7 cellular contexts compared by ENCODE assay signal in the genomic region with DNA sequence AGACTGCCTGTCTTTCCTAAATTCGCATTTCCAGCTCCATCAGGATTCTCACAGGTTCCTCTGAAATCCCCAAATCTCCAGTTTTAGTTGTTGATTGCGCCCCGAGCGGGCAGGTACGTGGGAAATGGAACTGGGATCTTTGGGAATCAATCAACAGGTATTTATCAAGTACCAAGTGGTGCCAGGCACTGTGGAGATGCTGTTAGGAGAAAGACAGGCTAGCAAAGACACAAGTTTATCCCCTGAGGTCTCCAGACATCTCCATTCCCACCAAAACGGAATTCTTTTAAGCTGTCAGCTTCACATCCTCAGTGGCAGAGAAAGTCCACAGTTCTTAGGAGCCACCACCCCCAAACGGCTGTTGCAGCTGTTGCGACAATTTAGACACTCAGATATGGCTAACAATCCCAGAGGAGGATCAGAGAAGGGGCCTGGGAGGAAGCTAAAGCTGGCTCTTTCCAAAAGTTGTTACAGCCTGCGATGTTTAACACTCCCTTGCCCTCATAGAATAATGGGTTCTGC. TPM values are rescaled to one million over a fixed set of nuclear protein-coding genes. Genes with fewer than 3 reads are reported as not detected.
A peak's percentile ranks its signal among the peaks of the same experiment; 100 is the strongest.
DNase-seq lines count a peak whose midpoint lies in the region; ATAC-seq and TF ChIP-seq lines count a peak whose summit lies in the region.

No MANE protein-coding gene starts in this region.

- peaks cover 26% of the 10 kb centered on the region for H3K36me3 ChIP-seq in MG63

- H4K8ac ChIP-seq in H9 (replicated peaks; ENCODE audit: insufficient read length, low read depth, low read length) = no peak overlapping the region

- H3K27ac ChIP-seq in H9 (ENCODE audit: insufficient read length, low read depth, low read length) = peak overlapping the region; percentile 12
- H3K27ac ChIP-seq in skin epidermis = peak overlapping the region in 19 of 21 experiments; percentile 73 to 95 (median 88)

- H3K36me3 Mint-ChIP-seq in H9 (ENCODE audit: insufficient read depth in 1 of 3, low read depth in 3 of 3) (peaks cover 15 to 23% (median 19%) of the 10 kb centered on the region in 3 experiments; a peak in 6 of 7 replicates), immature natural killer cell (peaks cover 0 to 6% (median 2%) of the 10 kb centered on the region in 3 donors)
- H3K36me3 Mint-ChIP-seq in activated T-helper 17 cell treated with anti-CD3 and anti-CD28 coated beads, Interleukin-2, amount 50 U/mL, for 72 hours (ENCODE audit: low read depth) = peaks cover 36% of the 10 kb centered on the region

- peak overlapping the region; percentile 68 for H3K9ac ChIP-seq in H9 (ENCODE audit: extremely low read depth, insufficient read length, low read length)

- DNase-seq in H9 (no peak), immature natural killer cell (no peak), MG63 (no peak), HCEC 1CT (no peak)

- H3K4me2 ChIP-seq in H9 (ENCODE audit: insufficient read depth, insufficient read length, low read length) = peak overlapping the region; percentile 87

- no peak overlapping the region for H3K23ac ChIP-seq in H9 (ENCODE audit: insufficient read length, low read depth, low read length)

- no peaks in the 10 kb centered on the region for H4K20me1 ChIP-seq in H9 (ENCODE audit: control insufficient read depth, insufficient read depth, insufficient read length)

- H4K5ac ChIP-seq in H9 (ENCODE audit: insufficient read length, low read depth, low read length) = no peak overlapping the region

- TF ChIP-seq CTCF in H9 (conservative IDR thresholded peaks at IDR 0.05) = no peak

- H3K14ac ChIP-seq in H9 (ENCODE audit: insufficient read depth, low read length) = peak overlapping the region; percentile 79; the same call in 1 of the 2 replicates

- H3K4me3 Mint-ChIP-seq in H9 (peak overlapping the region; percentile 90 to 98), immature natural killer cell (peak overlapping the region; percentile 51 to 96 (median 62))
- H3K4me3 Mint-ChIP-seq in activated T-helper 17 cell treated with anti-CD3 and anti-CD28 coated beads, Interleukin-2, amount 50 U/mL, for 72 hours = peak overlapping the region; percentile 94

- peaks cover 3% of the 10 kb centered on the region for H3K79me1 ChIP-seq in H9 (ENCODE audit: insufficient read depth, low read depth, low read length, poor library complexity, severe bottlenecking)

- H3K9me3 Mint-ChIP-seq in H9 (peaks cover 0 to 4% of the 10 kb centered on the region in 2 experiments; a peak in 1 of 5 replicates), immature natural killer cell (no peaks in the 10 kb centered on the region)
- no peaks in the 10 kb centered on the region for H3K9me3 Mint-ChIP-seq in activated T-helper 17 cell treated with anti-CD3 and anti-CD28 coated beads, Interleukin-2, amount 50 U/mL, for 72 hours

- H2BK20ac ChIP-seq in H9 (ENCODE audit: low read depth, low read length, poor library complexity, severe bottlenecking) = no peak overlapping the region

- H2BK5ac ChIP-seq in H9 (ENCODE audit: insufficient read length, low read length) = no peak overlapping the region

- H3K9me3 ChIP-seq in H9 (ENCODE audit: control insufficient read depth, low read depth, low read length) (no peaks in the 10 kb centered on the region), MG63 (no peaks in the 10 kb centered on the region)

- peak overlapping the region; percentile 34 for H2AFZ ChIP-seq in H9 (ENCODE audit: low read length)

- H3K27me3 ChIP-seq in H9 (ENCODE audit: insufficient read depth, low read length) (no peaks in the 10 kb centered on the region), MG63 (no peaks in the 10 kb centered on the region)

- H2BK120ac ChIP-seq in H9 (ENCODE audit: low read depth, low read length, poor library complexity, severe bottlenecking) = no peak overlapping the region

- H3K4me1 Mint-ChIP-seq in H9 (peaks cover 30 to 41% of the 10 kb centered on the region in 2 experiments), immature natural killer cell (peaks cover 35 to 47% of the 10 kb centered on the region in 2 donors)
- H3K4me1 Mint-ChIP-seq in activated T-helper 17 cell treated with anti-CD3 and anti-CD28 coated beads, Interleukin-2, amount 50 U/mL, for 72 hours = peaks cover 9% of the 10 kb centered on the region

- no peak overlapping the region for H2BK12ac ChIP-seq in H9 (ENCODE audit: insufficient read length, low read depth, low read length)

- no peak overlapping the region for H4K91ac ChIP-seq in H9 (ENCODE audit: insufficient read length, low read depth, low read length)

- H3K4me1 ChIP-seq in H9 (ENCODE audit: insufficient read depth, low read length) = peaks cover 7% of the 10 kb centered on the region

- H3K79me2 ChIP-seq in H9 (ENCODE audit: insufficient read depth, low read length) = no peaks in the 10 kb centered on the region

- no peak overlapping the region for H2BK15ac ChIP-seq in H9 (ENCODE audit: low read depth, low read length)

- H2AK5ac ChIP-seq in H9 (ENCODE audit: insufficient read length, low read length) = no peak overlapping the region

- ATAC-seq in activated T-helper 17 cell treated with anti-CD3 and anti-CD28 coated beads, Interleukin-2, amount 50 U/mL, for 72 hours (replicated peaks) = no peak
- no peak for ATAC-seq in HG02571 (IDR thresholded peaks at IDR 0.05; ENCODE audit: unreplicated experiment)

- H3K4me3 ChIP-seq in skin epidermis (peak overlapping the region in 5 of 7 experiments; percentile 56 to 76 (median 66)), MG63 (no peak overlapping the region)

- WGBS in H9 (ENCODE audit: extremely low coverage, insufficient read length, low lambda C conversion rate) = no CpG with 5 or more reads among the region's 9 CpGs

- no peak overlapping the region for H3K56ac ChIP-seq in H9 (ENCODE audit: insufficient read length, low read depth, low read length)

- H3K27ac Mint-ChIP-seq in H9 (peak overlapping the region; percentile 90 to 100 (median 95)), immature natural killer cell (peak overlapping the region in 1 of 6 donors; percentile 14)
- H3K27ac Mint-ChIP-seq in activated T-helper 17 cell treated with anti-CD3 and anti-CD28 coated beads, Interleukin-2, amount 50 U/mL, for 72 hours = no peak overlapping the region

- H3K18ac ChIP-seq in H9 (ENCODE audit: insufficient read length, low read depth, low read length) = peak overlapping the region; percentile 39

- peaks cover 19% of the 10 kb centered on the region for H3K23me2 ChIP-seq in H9 (ENCODE audit: insufficient read length, low read depth, low read length, poor library complexity, severe bottlenecking)

- H3K4ac ChIP-seq in H9 (ENCODE audit: low read depth, low read length) = no peak overlapping the region

- H3K27me3 Mint-ChIP-seq in H9 (ENCODE audit: low read depth) (peaks cover 3% of the 10 kb centered on the region), immature natural killer cell (ENCODE audit: low read depth in 3 of 3) (peaks cover 9 to 18% (median 12%) of the 10 kb centered on the region in 3 donors)
- H3K27me3 Mint-ChIP-seq in activated T-helper 17 cell treated with anti-CD3 and anti-CD28 coated beads, Interleukin-2, amount 50 U/mL, for 72 hours = peaks cover 15% of the 10 kb centered on the region

- H3T11ph ChIP-seq in H9 (ENCODE audit: low read length) = no peak overlapping the region

RNA-seq across cellular contexts. Expression of a gene that starts 1.8 kb away (rescaled TPM):
- total RNA-seq in H9 (2021) = 379 and 389 TPM in 2 replicates
- 100 to 1,000 TPM; 278 to 324 TPM for total RNA-seq in activated T-helper 17 cell treated with anti-CD3 and anti-CD28 coated beads, Interleukin-2, amount 50 U/mL, for 72 hours
- polyA plus RNA-seq in immature natural killer cell = 100 to 1,000 TPM; 383 to 495 (median 467) TPM
- 213 and 230 TPM in 2 replicates for total RNA-seq in MG63 (2014; rRNA removed; shearing (Covaris generic); ENCODE audit: low replicate concordance)

RNA-seq across cellular contexts. Expression of a gene that starts 49.6 kb away (rescaled TPM):
- total RNA-seq in H9 (2021) = 21.5 and 22.3 TPM in 2 replicates
- total RNA-seq in activated T-helper 17 cell treated with anti-CD3 and anti-CD28 coated beads, Interleukin-2, amount 50 U/mL, for 72 hours = 100 to 1,000 TPM in 1 of 2 donors, 10 to 100 TPM in 1; 29.6 to 118 TPM
- polyA plus RNA-seq in immature natural killer cell = 100 to 1,000 TPM in 2 of 3 donors, 10 to 100 TPM in 1; 81.7 to 110 (median 100) TPM
- 35.7 and 42.4 TPM in 2 replicates for total RNA-seq in MG63 (2014; rRNA removed; shearing (Covaris generic); ENCODE audit: low replicate concordance)

RNA-seq across cellular contexts. Expression of a gene that starts 51.5 kb away (rescaled TPM):
- total RNA-seq in H9 (2021) = 17.7 and 18.4 TPM in 2 replicates
- 10 to 100 TPM; 28.1 to 31.5 TPM for total RNA-seq in activated T-helper 17 cell treated with anti-CD3 and anti-CD28 coated beads, Interleukin-2, amount 50 U/mL, for 72 hours
- 10 to 100 TPM; 17.6 to 23.9 (median 17.7) TPM for polyA plus RNA-seq in immature natural killer cell
- total RNA-seq in MG63 (2014; rRNA removed; shearing (Covaris generic); ENCODE audit: low replicate concordance) = 5.7 and 12.4 TPM in 2 replicates
